ENCODE assay signal across 13 cellular contexts in genomic region chr2:206127656-206128055, GRCh38. TPM values are rescaled to one million over a fixed set of nuclear protein-coding genes. Genes with fewer than 3 reads are reported as not detected.
A peak's percentile ranks its signal among the peaks of the same experiment; 100 is the strongest.
DNase-seq lines count a peak whose midpoint lies in the region; ATAC-seq, FAIRE-seq and TF ChIP-seq lines count a peak whose summit lies in the region.
"Had no signal": no experiment of that assay in that cellular context is flagged by ENCODE, and none has a peak within 500 bp of the region (broad histone marks: within the 10 kb centered on the region; RNA-seq: fewer than 3 reads in every experiment).

No MANE protein-coding gene starts in this region.

- DNase-seq in SIG-M5 treated with dmso at 0.1 percent for 504 hours (lab: John Stamatoyannopoulos, UW; ENCODE audit: unreplicated experiment): peak; percentile 16
- no peak for DNase-seq in SIG-M5 (lab: John Stamatoyannopoulos, UW)
- peak; percentile 9 for DNase-seq in HTR-8/SVneo (ENCODE audit: insufficient read length, low spot score)
- DNase-seq in kidney tubule cell (ENCODE audit: low spot score): peak; percentile 17
- no peak for DNase-seq in NCI-H187 (lab: John Stamatoyannopoulos, UW)
- no peak for DNase-seq in NCI-H128 (lab: John Stamatoyannopoulos, UW; ENCODE audit: unreplicated experiment)
- DNase-seq in body of pancreas: no peak
- DNase-seq: activated CD4-positive, alpha-beta T cell treated with anti-CD3 and anti-CD28 coated beads for 48 hours; left ventricle myocardium superior; NCI-H1105 had no signal

- no peak overlapping the region for H3K27ac ChIP-seq in body of pancreas

- intact Hi-C loops in body of pancreas (cut with DNase I): no loop called here

- no peak for FAIRE-seq in HTR-8/SVneo (lab: Jason Lieb, UNC)
- FAIRE-seq: endometrium had no signal

- no peak for TF ChIP-seq POLR2A in body of pancreas (IDR thresholded peaks at IDR 0.05)

- no peaks in the 10 kb centered on the region for H3K4me1 ChIP-seq in body of pancreas

- peaks cover 8 to 27% of the 10 kb centered on the region in 2 donors for H3K36me3 ChIP-seq in body of pancreas (replicated peaks in 1 of 2; ENCODE audit: insufficient read depth in 1 of 2, low read depth in 2 of 2)

- no peaks in the 10 kb centered on the region for H3K9me3 ChIP-seq in body of pancreas

- H3K27me3 ChIP-seq in body of pancreas: no peaks in the 10 kb centered on the region

- peak; percentile 72 for ATAC-seq in SK-N-SH treated with all-trans-retinoic acid at 6 μM for 48 hours
- no peak for ATAC-seq in body of pancreas
- ATAC-seq: activated T-helper 17 cell treated with anti-CD3 and anti-CD28 coated beads, Interleukin-2, amount 50 U/mL, for 72 hours; left ventricle myocardium superior had no signal

- H3K4me3 ChIP-seq in body of pancreas: no peak overlapping the region

- TF ChIP-seq CTCF in body of pancreas (IDR thresholded peaks at IDR 0.05): no peak

TF ChIP-seq in SK-N-SH treated with all-trans-retinoic acid at 6 μM for 48 hours, 23 proteins besides CTCF, POLR2A, EP300 and RAD21:
- TF ChIP-seq ZNF8 (CRISPR knock-in tag; IDR thresholded peaks at IDR 0.05): no peak
- no peak for TF ChIP-seq PATZ1 (CRISPR knock-in tag; IDR thresholded peaks at IDR 0.05; ENCODE audit: borderline replicate concordance)
- no peak for TF ChIP-seq TCF4 (CRISPR knock-in tag; IDR thresholded peaks at IDR 0.05; ENCODE audit: borderline replicate concordance)
- no peak for TF ChIP-seq RARB (CRISPR knock-in tag; IDR thresholded peaks at IDR 0.05)
- TF ChIP-seq POU6F1 (CRISPR knock-in tag; IDR thresholded peaks at IDR 0.05; ENCODE audit: borderline replicate concordance, low read depth): no peak
- TF ChIP-seq ARNTL (CRISPR knock-in tag; IDR thresholded peaks at IDR 0.05; ENCODE audit: borderline replicate concordance, low read depth): no peak
- no peak for TF ChIP-seq ZFP30 (CRISPR knock-in tag; IDR thresholded peaks at IDR 0.05)
- no peak for TF ChIP-seq ZNF70 (CRISPR knock-in tag; IDR thresholded peaks at IDR 0.05)
- TF ChIP-seq CSRNP3 (CRISPR knock-in tag; IDR thresholded peaks at IDR 0.05): no peak
- TF ChIP-seq CREB5 (CRISPR knock-in tag; IDR thresholded peaks at IDR 0.05; ENCODE audit: low read depth): no peak
- TF ChIP-seq TOX (CRISPR knock-in tag; IDR thresholded peaks at IDR 0.05; ENCODE audit: borderline replicate concordance): no peak
- no peak for TF ChIP-seq CSDC2 (CRISPR knock-in tag; IDR thresholded peaks at IDR 0.05)
- TF ChIP-seq TSHZ2 (CRISPR knock-in tag; IDR thresholded peaks at IDR 0.05): no peak
- no peak for TF ChIP-seq ISL1 (CRISPR knock-in tag; IDR thresholded peaks at IDR 0.05)
- no peak for TF ChIP-seq OSR1 (CRISPR knock-in tag; IDR thresholded peaks at IDR 0.05)

RNA-seq across cellular contexts. Expression of gene NDUFS1, which starts 31.6 kb away (rescaled TPM):
- 10 to 100 TPM; 18.7 to 24.1 TPM for total RNA-seq in body of pancreas

RNA-seq across cellular contexts. Expression of gene EEF1B2, which starts 32.0 kb away (rescaled TPM):
- 100 to 1,000 TPM; 174 to 397 TPM for total RNA-seq in body of pancreas

RNA-seq across cellular contexts. Expression of gene INO80D, which starts 41.7 kb away (rescaled TPM):
- total RNA-seq in body of pancreas: 10 to 100 TPM; 10.6 to 11.9 TPM

Comparison
In these comparisons a context has a peak if more than half of its experiments do, and no peak if none do; other contexts are left out.
1. DNase-seq: peak in SIG-M5 treated with dmso at 0.1 percent for 504 hours (single experiment), HTR-8/SVneo (single experiment) and kidney tubule cell (single experiment); none in SIG-M5 (single experiment), NCI-H187 (0 of 2), NCI-H128 (single experiment) and body of pancreas (0 of 4).